Comparison of ENCODE assay signal across 1 cellular context in the genomic region with DNA sequence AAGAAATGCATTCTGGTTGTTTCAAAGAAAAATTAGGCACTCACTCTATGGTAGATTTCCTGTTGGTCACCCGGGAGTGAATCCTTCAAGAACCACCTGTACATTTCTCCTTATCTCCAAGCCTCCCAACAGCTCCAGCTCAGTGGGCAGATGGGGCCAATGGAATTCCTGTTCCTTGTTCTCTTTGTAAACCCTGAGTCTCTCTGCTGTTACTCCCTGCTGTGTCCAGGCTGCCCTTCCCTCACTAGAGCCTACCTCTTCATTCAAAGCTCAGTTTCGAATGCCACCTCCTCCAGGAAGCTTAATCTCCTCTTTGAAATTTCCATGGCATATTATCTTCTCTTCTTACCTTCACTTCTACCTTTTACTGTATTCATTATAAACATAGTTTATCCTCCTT.
TF ChIP-seq lines count a peak whose summit lies in the region.

No MANE protein-coding gene starts in this region.

TF ChIP-seq in IMR-90, 13 proteins besides CTCF, POLR2A, EP300 and RAD21:
- TF ChIP-seq MXI1 (IDR thresholded peaks at IDR 0.05; ENCODE audit: borderline replicate concordance, low read depth, low read length) (no peak), RFX5 (IDR thresholded peaks at IDR 0.05; ENCODE audit: low read depth, low read length) (no peak), CHD1 (IDR thresholded peaks at IDR 0.05; ENCODE audit: low read depth, low read length) (no peak), NFE2L2 (IDR thresholded peaks at IDR 0.05; ENCODE audit: low read depth, low read length) (no peak), USF2 (IDR thresholded peaks at IDR 0.05; ENCODE audit: low read depth, low read length) (no peak), MAZ (IDR thresholded peaks at IDR 0.05; ENCODE audit: borderline replicate concordance, low read depth, low read length) (no peak), SMC3 (IDR thresholded peaks at IDR 0.05; ENCODE audit: low read depth, low read length) (no peak), MAFK (IDR thresholded peaks at IDR 0.05; ENCODE audit: low read depth, low read length) (no peak), FOS (IDR thresholded peaks at IDR 0.05; ENCODE audit: low read depth, low read length) (no peak), BHLHE40 (IDR thresholded peaks at IDR 0.05; ENCODE audit: low read depth, low read length) (no peak), RCOR1 (IDR thresholded peaks at IDR 0.05; ENCODE audit: insufficient replicate concordance, low read length) (no peak), CEBPB (IDR thresholded peaks at IDR 0.05; ENCODE audit: low read depth, low read length) (no peak)
- TF ChIP-seq, protein P1, sequence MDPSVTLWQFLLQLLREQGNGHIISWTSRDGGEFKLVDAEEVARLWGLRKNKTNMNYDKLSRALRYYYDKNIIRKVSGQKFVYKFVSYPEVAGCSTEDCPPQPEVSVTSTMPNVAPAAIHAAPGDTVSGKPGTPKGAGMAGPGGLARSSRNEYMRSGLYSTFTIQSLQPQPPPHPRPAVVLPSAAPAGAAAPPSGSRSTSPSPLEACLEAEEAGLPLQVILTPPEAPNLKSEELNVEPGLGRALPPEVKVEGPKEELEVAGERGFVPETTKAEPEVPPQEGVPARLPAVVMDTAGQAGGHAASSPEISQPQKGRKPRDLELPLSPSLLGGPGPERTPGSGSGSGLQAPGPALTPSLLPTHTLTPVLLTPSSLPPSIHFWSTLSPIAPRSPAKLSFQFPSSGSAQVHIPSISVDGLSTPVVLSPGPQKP (IDR thresholded peaks at IDR 0.05; ENCODE audit: borderline replicate concordance, low read depth, low read length): no peak
